ENCODE assay signal across 8 cellular contexts in genomic region chr7:150428671-150429451, GRCh38. TPM values are rescaled to one million over a fixed set of nuclear protein-coding genes. Genes with fewer than 3 reads are reported as not detected.
DNase-seq lines count a peak whose midpoint lies in the region; ATAC-seq and TF ChIP-seq lines count a peak whose summit lies in the region.

No MANE protein-coding gene starts in this region.

- CTCF ChIA-PET in RWPE1 (lab: Yijun Ruan, JAX) = no interaction called here

- TF ChIP-seq CTCF in RWPE1 (conservative IDR thresholded peaks at IDR 0.05; ENCODE audit: low read depth) = no peak
- no peak for TF ChIP-seq CTCF in epithelial cell of esophagus (IDR thresholded peaks at IDR 0.05; ENCODE audit: insufficient read depth, low read depth, low read length, missing control alignments)
- no peak for TF ChIP-seq CTCF in GM13976 (IDR thresholded peaks at IDR 0.05; ENCODE audit: borderline replicate concordance, control extremely low read depth, extremely low read depth, insufficient read depth, missing control alignments)

- in situ Hi-C loops in GM13976 (cut with MboI; ENCODE audit: low sequenced_read_pairs, unreplicated experiment) = no loop called here

- POLR2A ChIA-PET in RWPE1 (lab: Yijun Ruan, JAX; ENCODE audit: low non-redundant PET) = no interaction called here

- no peak overlapping the region for H3K4me3 ChIP-seq in epithelial cell of esophagus (ENCODE audit: low read length)

- ATAC-seq in GM21526 (IDR thresholded peaks at IDR 0.05; ENCODE audit: low FRiP score, unreplicated experiment) = no peak

- DNase-seq in activated gamma-delta T cell treated with Interleukin-2 at 50 U/mL for 16 hours (peak; percentile 26), activated gamma-delta T cell (lab: John Stamatoyannopoulos, UW) (no peak), HT-29 (ENCODE audit: low spot score) (peak; percentile 33), RWPE1 (ENCODE audit: low spot score) (peak; percentile 14), epithelial cell of esophagus (ENCODE audit: low read depth) (peak; percentile 62), pons (ENCODE audit: low spot score) (peak; percentile 61), GM13976 (ENCODE audit: low spot score) (no peak)

- peak overlapping the region; percentile 16; the same call in 1 of the 2 replicates for H3K27ac ChIP-seq in RWPE1

RNA-seq across cellular contexts. Expression of gene GIMAP8, which starts 21.6 kb away (rescaled TPM):
- not detected in 2 replicates for total RNA-seq in HT-29 (2014; rRNA removed; shearing (Covaris generic))

RNA-seq across cellular contexts. Expression of gene ZNF775, which starts 49.7 kb away (rescaled TPM):
- total RNA-seq in HT-29 (2014; rRNA removed; shearing (Covaris generic)) = 9.9 and 10.7 TPM in 2 replicates

Comparison
In these comparisons a context has a peak if more than half of its experiments do, and no peak if none do; other contexts are left out.
1. DNase-seq: peak in activated gamma-delta T cell treated with Interleukin-2 at 50 U/mL for 16 hours (single experiment), HT-29 (single experiment), RWPE1 (single experiment), epithelial cell of esophagus (single experiment) and pons (single experiment); none in activated gamma-delta T cell (single experiment) and GM13976 (single experiment).